ENCODE assay signal across 9 cellular contexts in genomic region chr13:105863300-105863699, GRCh38.
"Had no signal": no experiment of that assay in that cellular context is flagged by ENCODE, and none has a peak within 500 bp of the region (broad histone marks: within the 10 kb centered on the region; RNA-seq: fewer than 3 reads in every experiment).

No MANE protein-coding gene starts in this region.

- H3K36me3 Mint-ChIP-seq: IgD-negative memory B cell had no signal

- H3K4me3 ChIP-seq: K562 had no signal

- H3K4me2 ChIP-seq: KMS-11 had no signal

- H3K27ac ChIP-seq: HL-60, KMS-11 had no signal

- ATAC-seq: HepG2, K562 had no signal

- H3K9ac ChIP-seq: KMS-11 had no signal

- H3K4me1 Mint-ChIP-seq: IgD-negative memory B cell had no signal

- H3K27ac Mint-ChIP-seq: IgD-negative memory B cell had no signal

- H3K27me3 Mint-ChIP-seq: IgD-negative memory B cell had no signal

- H3K4me3 Mint-ChIP-seq: IgD-negative memory B cell had no signal

- FAIRE-seq: HepG2, HTR-8/SVneo, K562 had no signal

- DNase-seq: IMR-90, KBM-7, KG1 had no signal
